7 cellular contexts compared by ENCODE assay signal in genomic region chr11:88552377-88553029, GRCh38.
DNase-seq lines count a peak whose midpoint lies in the region; ATAC-seq, FAIRE-seq and TF ChIP-seq lines count a peak whose summit lies in the region.

No MANE protein-coding gene starts in this region.

- ATAC-seq in GM21390 (IDR thresholded peaks at IDR 0.05; ENCODE audit: unreplicated experiment) (peak; percentile 98), HG03558 (IDR thresholded peaks at IDR 0.05; ENCODE audit: extremely low read depth, unreplicated experiment) (peak; percentile 85), SK-N-SH treated with all-trans-retinoic acid at 6 μM for 48 hours (peak; percentile 80)
- peak; percentile 74 for ATAC-seq in activated naive CD8-positive, alpha-beta T cell treated with anti-CD3 and anti-CD28 coated beads, Interleukin-2, amount 10 ng/mL, durations not matched to agents 7 days and 5 days (ENCODE audit: low read depth)

- H3K27me3 Mint-ChIP-seq in activated naive CD8-positive, alpha-beta T cell treated with anti-CD3 and anti-CD28 coated beads, Interleukin-2, amount 10 ng/mL, durations not matched to agents 7 days and 5 days: peaks cover 8% of the 10 kb centered on the region

- no peaks in the 10 kb centered on the region for H3K4me1 Mint-ChIP-seq in activated naive CD8-positive, alpha-beta T cell treated with anti-CD3 and anti-CD28 coated beads, Interleukin-2, amount 10 ng/mL, durations not matched to agents 7 days and 5 days

- POLR2A ChIA-PET in activated naive CD8-positive, alpha-beta T cell treated with anti-CD3 and anti-CD28 coated beads, Interleukin-2, amount 10 ng/mL, durations not matched to agents 7 days and 5 days (lab: Charles Lee): no interaction called here

- H3K4me3 Mint-ChIP-seq in activated naive CD8-positive, alpha-beta T cell treated with anti-CD3 and anti-CD28 coated beads, Interleukin-2, amount 10 ng/mL, durations not matched to agents 7 days and 5 days: no peak overlapping the region

- TF ChIP-seq CTCF in GM10266 (IDR thresholded peaks at IDR 0.05; ENCODE audit: control insufficient read depth, insufficient read depth, low read depth, missing control alignments) (peak; percentile 86), kidney (IDR thresholded peaks at IDR 0.05; ENCODE audit: borderline replicate concordance, extremely low read depth, insufficient read depth) (peak; percentile 48)

- no peak overlapping the region for H3K27ac Mint-ChIP-seq in activated naive CD8-positive, alpha-beta T cell treated with anti-CD3 and anti-CD28 coated beads, Interleukin-2, amount 10 ng/mL, durations not matched to agents 7 days and 5 days

- no peaks in the 10 kb centered on the region for H3K9me3 ChIP-seq in kidney (ENCODE audit: control insufficient read depth in 1 of 2, low read length in 2 of 2)

- no peaks in the 10 kb centered on the region for H3K36me3 Mint-ChIP-seq in activated naive CD8-positive, alpha-beta T cell treated with anti-CD3 and anti-CD28 coated beads, Interleukin-2, amount 10 ng/mL, durations not matched to agents 7 days and 5 days

- no peaks in the 10 kb centered on the region for H3K9me3 Mint-ChIP-seq in activated naive CD8-positive, alpha-beta T cell treated with anti-CD3 and anti-CD28 coated beads, Interleukin-2, amount 10 ng/mL, durations not matched to agents 7 days and 5 days

- no peaks in the 10 kb centered on the region for H3K36me3 ChIP-seq in kidney (ENCODE audit: control insufficient read depth in 1 of 2, insufficient read depth in 2 of 2, low read length in 2 of 2)

- H3K4me1 ChIP-seq in kidney (ENCODE audit: control insufficient read depth in 1 of 2, insufficient read depth in 1 of 2, low read depth in 1 of 2, low read length in 2 of 2): no peaks in the 10 kb centered on the region

- no peak overlapping the region for H3K27ac ChIP-seq in kidney (ENCODE audit: low read depth in 2 of 2, low read length in 2 of 2)

- FAIRE-seq in kidney (lab: Jason Lieb, UNC): no peak

- no peak overlapping the region for H3K4me3 ChIP-seq in kidney (ENCODE audit: low read length in 2 of 2)

- intact Hi-C loops in kidney (cut with DNase I): no loop called here

- no peak overlapping the region for H3K9ac ChIP-seq in kidney (ENCODE audit: low read length in 2 of 2)

- DNase-seq in GM10266 (ENCODE audit: extremely low spot score) (peak; percentile 47), kidney (no peak)
- DNase-seq in activated naive CD8-positive, alpha-beta T cell treated with anti-CD3 and anti-CD28 coated beads, Interleukin-2, amount 10 ng/mL, durations not matched to agents 7 days and 5 days: peak; percentile 45
- DNase-seq in stimulated activated CD8-positive, alpha-beta memory T cell treated with anti-CD3 and anti-CD28 coated beads, Interleukin-4, amount 100 ng/mL, for 24 hours (ENCODE audit: low read depth): peak; percentile 35

TF ChIP-seq in SK-N-SH treated with all-trans-retinoic acid at 6 μM for 48 hours, 23 proteins besides CTCF, POLR2A, EP300 and RAD21:
- TF ChIP-seq, protein P1, sequence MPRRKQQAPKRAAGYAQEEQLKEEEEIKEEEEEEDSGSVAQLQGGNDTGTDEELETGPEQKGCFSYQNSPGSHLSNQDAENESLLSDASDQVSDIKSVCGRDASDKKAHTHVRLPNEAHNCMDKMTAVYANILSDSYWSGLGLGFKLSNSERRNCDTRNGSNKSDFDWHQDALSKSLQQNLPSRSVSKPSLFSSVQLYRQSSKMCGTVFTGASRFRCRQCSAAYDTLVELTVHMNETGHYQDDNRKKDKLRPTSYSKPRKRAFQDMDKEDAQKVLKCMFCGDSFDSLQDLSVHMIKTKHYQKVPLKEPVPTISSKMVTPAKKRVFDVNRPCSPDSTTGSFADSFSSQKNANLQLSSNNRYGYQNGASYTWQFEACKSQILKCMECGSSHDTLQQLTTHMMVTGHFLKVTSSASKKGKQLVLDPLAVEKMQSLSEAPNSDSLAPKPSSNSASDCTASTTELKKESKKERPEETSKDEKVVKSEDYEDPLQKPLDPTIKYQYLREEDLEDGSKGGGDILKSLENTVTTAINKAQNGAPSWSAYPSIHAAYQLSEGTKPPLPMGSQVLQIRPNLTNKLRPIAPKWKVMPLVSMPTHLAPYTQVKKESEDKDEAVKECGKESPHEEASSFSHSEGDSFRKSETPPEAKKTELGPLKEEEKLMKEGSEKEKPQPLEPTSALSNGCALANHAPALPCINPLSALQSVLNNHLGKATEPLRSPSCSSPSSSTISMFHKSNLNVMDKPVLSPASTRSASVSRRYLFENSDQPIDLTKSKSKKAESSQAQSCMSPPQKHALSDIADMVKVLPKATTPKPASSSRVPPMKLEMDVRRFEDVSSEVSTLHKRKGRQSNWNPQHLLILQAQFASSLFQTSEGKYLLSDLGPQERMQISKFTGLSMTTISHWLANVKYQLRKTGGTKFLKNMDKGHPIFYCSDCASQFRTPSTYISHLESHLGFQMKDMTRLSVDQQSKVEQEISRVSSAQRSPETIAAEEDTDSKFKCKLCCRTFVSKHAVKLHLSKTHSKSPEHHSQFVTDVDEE (CRISPR knock-in tag; IDR thresholded peaks at IDR 0.05): no peak
- no peak for TF ChIP-seq PPARA (CRISPR knock-in tag; IDR thresholded peaks at IDR 0.05; ENCODE audit: borderline replicate concordance)
- TF ChIP-seq ZNF70 (CRISPR knock-in tag; IDR thresholded peaks at IDR 0.05): no peak
- no peak for TF ChIP-seq ZNF565 (CRISPR knock-in tag; conservative IDR thresholded peaks at IDR 0.05; ENCODE audit: low read depth)
- TF ChIP-seq TCF4 (CRISPR knock-in tag; IDR thresholded peaks at IDR 0.05; ENCODE audit: borderline replicate concordance): no peak
- TF ChIP-seq TOX (CRISPR knock-in tag; IDR thresholded peaks at IDR 0.05; ENCODE audit: borderline replicate concordance): no peak
- no peak for TF ChIP-seq CREB5 (CRISPR knock-in tag; IDR thresholded peaks at IDR 0.05; ENCODE audit: low read depth)
- TF ChIP-seq BACH2 (CRISPR knock-in tag; IDR thresholded peaks at IDR 0.05; ENCODE audit: borderline replicate concordance): no peak
- TF ChIP-seq POU6F1 (CRISPR knock-in tag; IDR thresholded peaks at IDR 0.05; ENCODE audit: borderline replicate concordance, low read depth): no peak
- TF ChIP-seq, protein P2, sequence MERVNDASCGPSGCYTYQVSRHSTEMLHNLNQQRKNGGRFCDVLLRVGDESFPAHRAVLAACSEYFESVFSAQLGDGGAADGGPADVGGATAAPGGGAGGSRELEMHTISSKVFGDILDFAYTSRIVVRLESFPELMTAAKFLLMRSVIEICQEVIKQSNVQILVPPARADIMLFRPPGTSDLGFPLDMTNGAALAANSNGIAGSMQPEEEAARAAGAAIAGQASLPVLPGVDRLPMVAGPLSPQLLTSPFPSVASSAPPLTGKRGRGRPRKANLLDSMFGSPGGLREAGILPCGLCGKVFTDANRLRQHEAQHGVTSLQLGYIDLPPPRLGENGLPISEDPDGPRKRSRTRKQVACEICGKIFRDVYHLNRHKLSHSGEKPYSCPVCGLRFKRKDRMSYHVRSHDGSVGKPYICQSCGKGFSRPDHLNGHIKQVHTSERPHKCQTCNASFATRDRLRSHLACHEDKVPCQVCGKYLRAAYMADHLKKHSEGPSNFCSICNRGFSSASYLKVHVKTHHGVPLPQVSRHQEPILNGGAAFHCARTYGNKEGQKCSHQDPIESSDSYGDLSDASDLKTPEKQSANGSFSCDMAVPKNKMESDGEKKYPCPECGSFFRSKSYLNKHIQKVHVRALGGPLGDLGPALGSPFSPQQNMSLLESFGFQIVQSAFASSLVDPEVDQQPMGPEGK (CRISPR knock-in tag; IDR thresholded peaks at IDR 0.05; ENCODE audit: borderline replicate concordance): no peak
- no peak for TF ChIP-seq CSDC2 (CRISPR knock-in tag; IDR thresholded peaks at IDR 0.05)
- TF ChIP-seq, protein P3, sequence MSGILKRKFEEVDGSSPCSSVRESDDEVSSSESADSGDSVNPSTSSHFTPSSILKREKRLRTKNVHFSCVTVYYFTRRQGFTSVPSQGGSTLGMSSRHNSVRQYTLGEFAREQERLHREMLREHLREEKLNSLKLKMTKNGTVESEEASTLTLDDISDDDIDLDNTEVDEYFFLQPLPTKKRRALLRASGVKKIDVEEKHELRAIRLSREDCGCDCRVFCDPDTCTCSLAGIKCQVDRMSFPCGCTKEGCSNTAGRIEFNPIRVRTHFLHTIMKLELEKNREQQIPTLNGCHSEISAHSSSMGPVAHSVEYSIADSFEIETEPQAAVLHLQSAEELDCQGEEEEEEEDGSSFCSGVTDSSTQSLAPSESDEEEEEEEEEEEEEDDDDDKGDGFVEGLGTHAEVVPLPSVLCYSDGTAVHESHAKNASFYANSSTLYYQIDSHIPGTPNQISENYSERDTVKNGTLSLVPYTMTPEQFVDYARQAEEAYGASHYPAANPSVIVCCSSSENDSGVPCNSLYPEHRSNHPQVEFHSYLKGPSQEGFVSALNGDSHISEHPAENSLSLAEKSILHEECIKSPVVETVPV (CRISPR knock-in tag; IDR thresholded peaks at IDR 0.05): no peak
- TF ChIP-seq ISL1 (CRISPR knock-in tag; IDR thresholded peaks at IDR 0.05): no peak
TF ChIP-seq in SK-N-SH treated with all-trans-retinoic acid at 6 μM for 48 hours: peak in this region for 0.
